In genomic region chr12:107402041-107403022, GRCh38 we compare ENCODE assay signal across 1 cellular context.
TF ChIP-seq lines count a peak whose summit lies in the region.

No MANE protein-coding gene starts in this region.

TF ChIP-seq in K562, 482 proteins besides CTCF, POLR2A, EP300 and RAD21 (continued from another document):
- TF ChIP-seq SFPQ (IDR thresholded peaks at IDR 0.05; ENCODE audit: low read depth, low read length) (no peak), YY1 (IDR thresholded peaks at IDR 0.05; ENCODE audit: borderline replicate concordance in 1 of 3, control insufficient read depth in 1 of 3, extremely low read depth in 1 of 3, insufficient read depth in 3 of 3, insufficient read length in 1 of 3, insufficient replicate concordance in 2 of 3, low read depth in 1 of 3, low read length in 2 of 3) (peak in 2 of 3 experiments; percentile 48 to 76), PCBP1 (IDR thresholded peaks at IDR 0.05; ENCODE audit: low read depth, low read length, poor library complexity, severe bottlenecking) (no peak), ATF7 (IDR thresholded peaks at IDR 0.05) (no peak), POLR3G (IDR thresholded peaks at IDR 0.05; ENCODE audit: extremely low read depth, insufficient read length, insufficient replicate concordance) (no peak), ZNF780A (CRISPR knock-in tag; IDR thresholded peaks at IDR 0.05) (no peak), ZKSCAN1 (IDR thresholded peaks at IDR 0.05; ENCODE audit: low read depth, low read length) (no peak), FOXK2 (conservative IDR thresholded peaks at IDR 0.05 in 1 of 2, IDR thresholded peaks at IDR 0.05 in 1 of 2; ENCODE audit: low read depth in 2 of 2) (no peak), L3MBTL2 (IDR thresholded peaks at IDR 0.05) (no peak), MLLT1 (IDR thresholded peaks at IDR 0.05) (no peak), ATF2 (CRISPR knock-in tag; IDR thresholded peaks at IDR 0.05) (no peak), EGR1 (conservative IDR thresholded peaks at IDR 0.05) (no peak), SNAPC5 (CRISPR knock-in tag; IDR thresholded peaks at IDR 0.05) (no peak), RAD51 (IDR thresholded peaks at IDR 0.05; ENCODE audit: borderline replicate concordance, low read depth) (no peak), BCOR (IDR thresholded peaks at IDR 0.05) (peak; percentile 56), POLR2AphosphoS5 (IDR thresholded peaks at IDR 0.05; ENCODE audit: control insufficient read depth, insufficient read depth, low read depth, low read length) (no peak), NFXL1 (CRISPR knock-in tag; IDR thresholded peaks at IDR 0.05) (no peak), BACH1 (tag; IDR thresholded peaks at IDR 0.05) (no peak), STAT6 (CRISPR knock-in tag; IDR thresholded peaks at IDR 0.05) (no peak), SLC30A9 (CRISPR knock-in tag; IDR thresholded peaks at IDR 0.05) (no peak), THRAP3 (IDR thresholded peaks at IDR 0.05; ENCODE audit: borderline replicate concordance) (no peak), ESRRA (IDR thresholded peaks at IDR 0.05; ENCODE audit: borderline replicate concordance, low read depth) (peak; percentile 57; the same call in 1 of the 2 replicates), UBTF (IDR thresholded peaks at IDR 0.05; ENCODE audit: borderline replicate concordance in 1 of 2, low read depth in 2 of 2, low read length in 2 of 2) (no peak), KDM1A (IDR thresholded peaks at IDR 0.05) (peak in 1 of 2 experiments; percentile 33; a peak in 1 of 4 replicates), ADNP (tag; IDR thresholded peaks at IDR 0.05) (peak; percentile 25; the same call in 1 of the 2 replicates), RBBP5 (IDR thresholded peaks at IDR 0.05; ENCODE audit: borderline replicate concordance, insufficient read depth, low read length, poor library complexity, severe bottlenecking) (no peak), RBM25 (IDR thresholded peaks at IDR 0.05; ENCODE audit: low read depth, low read length, severe bottlenecking) (peak; percentile 77), HMG20B (CRISPR knock-in tag; IDR thresholded peaks at IDR 0.05) (no peak)
